Comparison of ENCODE assay signal across 9 cellular contexts in genomic region chr13:29925457-29925856, GRCh38.
DNase-seq lines count a peak whose midpoint lies in the region; ATAC-seq and TF ChIP-seq lines count a peak whose summit lies in the region.
"Had no signal": no experiment of that assay in that cellular context is flagged by ENCODE, and none has a peak within 500 bp of the region (broad histone marks: within the 10 kb centered on the region; RNA-seq: fewer than 3 reads in every experiment).

No MANE protein-coding gene starts in this region.

- H3K4me2 ChIP-seq in BLaER1, result peak overlapping the region; percentile 68

- no peaks in the 10 kb centered on the region for H3K9me3 ChIP-seq in BLaER1
- H3K9me3 ChIP-seq in mucosa of descending colon, result no peaks in the 10 kb centered on the region
- H3K9me3 ChIP-seq: neutrophil had no signal

- CTCF ChIA-PET in activated CD4-positive, alpha-beta T cell treated with anti-CD3 and anti-CD28 coated beads for 36 hours (lab: Charles Lee), result interaction anchor here (1.2 to 4.1 kb wide), 7 partner anchors 11 to 155 kb away, joined by 3 to 63 read pairs (median 6); partner anchors contain the start of gene UBL3

- no peaks in the 10 kb centered on the region for H3K27me3 ChIP-seq in BLaER1
- H3K27me3 ChIP-seq: neutrophil had no signal

- peak; percentile 72 for ATAC-seq in mucosa of descending colon
- no peak for ATAC-seq in HG03025 (IDR thresholded peaks at IDR 0.05; ENCODE audit: low FRiP score, unreplicated experiment)
- ATAC-seq in activated CD4-positive, alpha-beta T cell treated with anti-CD3 and anti-CD28 coated beads for 36 hours, result no peak
- no peak for ATAC-seq in HG03196 (IDR thresholded peaks at IDR 0.05; ENCODE audit: unreplicated experiment)

- H3K9ac ChIP-seq in BLaER1, result no peak overlapping the region

- TF ChIP-seq CTCF in cardiac fibroblast (IDR thresholded peaks at IDR 0.05; ENCODE audit: low read depth, low read length) (no peak), mucosa of descending colon (IDR thresholded peaks at IDR 0.05) (no peak), GM13976 (IDR thresholded peaks at IDR 0.05; ENCODE audit: borderline replicate concordance, control extremely low read depth, extremely low read depth, insufficient read depth, missing control alignments) (no peak)

- H3K27ac Mint-ChIP-seq in activated CD4-positive, alpha-beta T cell treated with anti-CD3 and anti-CD28 coated beads for 36 hours, result no peak overlapping the region

- intact Hi-C loops in mucosa of descending colon (cut with DNase I, micrococcal nuclease), result loop anchor here in 1 of 2 donors (10.0 kb wide), 1 partner anchor 189 kb away; no protein-coding TSS in a partner anchor
- intact Hi-C loops in activated CD4-positive, alpha-beta T cell treated with anti-CD3 and anti-CD28 coated beads for 36 hours (cut with DNase I, micrococcal nuclease), result no loop called here

- in situ Hi-C loops in GM13976 (cut with MboI; ENCODE audit: low sequenced_read_pairs, unreplicated experiment), result no loop called here

- H3K4me3 Mint-ChIP-seq in activated CD4-positive, alpha-beta T cell treated with anti-CD3 and anti-CD28 coated beads for 36 hours, result no peak overlapping the region

- H3K27me3 Mint-ChIP-seq in activated CD4-positive, alpha-beta T cell treated with anti-CD3 and anti-CD28 coated beads for 36 hours, result no peaks in the 10 kb centered on the region

- no peaks in the 10 kb centered on the region for H4K20me1 ChIP-seq in BLaER1

- H3K36me3 Mint-ChIP-seq in activated CD4-positive, alpha-beta T cell treated with anti-CD3 and anti-CD28 coated beads for 36 hours (ENCODE audit: low read depth), result no peaks in the 10 kb centered on the region

- H3K9me3 Mint-ChIP-seq in activated CD4-positive, alpha-beta T cell treated with anti-CD3 and anti-CD28 coated beads for 36 hours (ENCODE audit: low read depth), result no peaks in the 10 kb centered on the region

- H3K36me3 ChIP-seq in BLaER1 (no peaks in the 10 kb centered on the region), mucosa of descending colon (ENCODE audit: low read depth) (no peaks in the 10 kb centered on the region)
- H3K36me3 ChIP-seq: neutrophil had no signal

- DNase-seq in NCI-H2107 (lab: John Stamatoyannopoulos, UW) (peak; percentile 4), cardiac fibroblast (ENCODE audit: low read depth in 2 of 2) (peak; percentile 86 to 97), mucosa of descending colon (peak in 1 of 3 donors; percentile 84), GM13976 (ENCODE audit: low spot score) (no peak)
- no peak for DNase-seq in activated CD4-positive, alpha-beta T cell treated with anti-CD3 and anti-CD28 coated beads for 36 hours

- H3K4me3 ChIP-seq in BLaER1 (no peak overlapping the region), cardiac fibroblast (replicated peaks in 1 of 2; ENCODE audit: low read depth in 2 of 2, low read length in 2 of 2) (no peak overlapping the region), mucosa of descending colon (no peak overlapping the region)

- H3K27ac ChIP-seq in BLaER1, result no peak overlapping the region
- H3K27ac ChIP-seq: neutrophil had no signal

- POLR2A ChIA-PET in activated CD4-positive, alpha-beta T cell treated with anti-CD3 and anti-CD28 coated beads for 36 hours (lab: Charles Lee), result no interaction called here

- H3K4me1 ChIP-seq in BLaER1 (peaks cover 39% of the 10 kb centered on the region), mucosa of descending colon (ENCODE audit: low read depth) (peaks cover 30% of the 10 kb centered on the region)

- H3K4me1 Mint-ChIP-seq in activated CD4-positive, alpha-beta T cell treated with anti-CD3 and anti-CD28 coated beads for 36 hours, result peaks cover 39% of the 10 kb centered on the region

Comparison
In these comparisons a context has a peak if more than half of its experiments do, and no peak if none do; other contexts are left out.
1. DNase-seq: peak in NCI-H2107 (single experiment) and cardiac fibroblast (2 of 2); none in GM13976 (single experiment) and activated CD4-positive, alpha-beta T cell treated with anti-CD3 and anti-CD28 coated beads for 36 hours (single experiment).